ENCODE assay signal across 1 cellular context in genomic region chr3:45088959-45089358, GRCh38.
TF ChIP-seq lines count a peak whose summit lies in the region.

No MANE protein-coding gene starts in this region.

TF ChIP-seq in K562, 482 proteins besides CTCF, POLR2A, EP300 and RAD21:
- TF ChIP-seq, protein P1, sequence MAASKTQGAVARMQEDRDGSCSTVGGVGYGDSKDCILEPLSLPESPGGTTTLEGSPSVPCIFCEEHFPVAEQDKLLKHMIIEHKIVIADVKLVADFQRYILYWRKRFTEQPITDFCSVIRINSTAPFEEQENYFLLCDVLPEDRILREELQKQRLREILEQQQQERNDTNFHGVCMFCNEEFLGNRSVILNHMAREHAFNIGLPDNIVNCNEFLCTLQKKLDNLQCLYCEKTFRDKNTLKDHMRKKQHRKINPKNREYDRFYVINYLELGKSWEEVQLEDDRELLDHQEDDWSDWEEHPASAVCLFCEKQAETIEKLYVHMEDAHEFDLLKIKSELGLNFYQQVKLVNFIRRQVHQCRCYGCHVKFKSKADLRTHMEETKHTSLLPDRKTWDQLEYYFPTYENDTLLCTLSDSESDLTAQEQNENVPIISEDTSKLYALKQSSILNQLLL (CRISPR knock-in tag; IDR thresholded peaks at IDR 0.05; ENCODE audit: borderline replicate concordance): no peak
- TF ChIP-seq ZBTB5 (IDR thresholded peaks at IDR 0.05) (no peak), RBM14 (IDR thresholded peaks at IDR 0.05; ENCODE audit: borderline replicate concordance, insufficient read depth, low read depth, low read length) (no peak), ELF2 (CRISPR knock-in tag; IDR thresholded peaks at IDR 0.05) (no peak), STAT5A (IDR thresholded peaks at IDR 0.05; ENCODE audit: borderline replicate concordance, low read length) (no peak), ZNF639 (CRISPR knock-in tag; conservative IDR thresholded peaks at IDR 0.05 in 1 of 2, IDR thresholded peaks at IDR 0.05 in 1 of 2) (no peak)
- TF ChIP-seq, protein P2, sequence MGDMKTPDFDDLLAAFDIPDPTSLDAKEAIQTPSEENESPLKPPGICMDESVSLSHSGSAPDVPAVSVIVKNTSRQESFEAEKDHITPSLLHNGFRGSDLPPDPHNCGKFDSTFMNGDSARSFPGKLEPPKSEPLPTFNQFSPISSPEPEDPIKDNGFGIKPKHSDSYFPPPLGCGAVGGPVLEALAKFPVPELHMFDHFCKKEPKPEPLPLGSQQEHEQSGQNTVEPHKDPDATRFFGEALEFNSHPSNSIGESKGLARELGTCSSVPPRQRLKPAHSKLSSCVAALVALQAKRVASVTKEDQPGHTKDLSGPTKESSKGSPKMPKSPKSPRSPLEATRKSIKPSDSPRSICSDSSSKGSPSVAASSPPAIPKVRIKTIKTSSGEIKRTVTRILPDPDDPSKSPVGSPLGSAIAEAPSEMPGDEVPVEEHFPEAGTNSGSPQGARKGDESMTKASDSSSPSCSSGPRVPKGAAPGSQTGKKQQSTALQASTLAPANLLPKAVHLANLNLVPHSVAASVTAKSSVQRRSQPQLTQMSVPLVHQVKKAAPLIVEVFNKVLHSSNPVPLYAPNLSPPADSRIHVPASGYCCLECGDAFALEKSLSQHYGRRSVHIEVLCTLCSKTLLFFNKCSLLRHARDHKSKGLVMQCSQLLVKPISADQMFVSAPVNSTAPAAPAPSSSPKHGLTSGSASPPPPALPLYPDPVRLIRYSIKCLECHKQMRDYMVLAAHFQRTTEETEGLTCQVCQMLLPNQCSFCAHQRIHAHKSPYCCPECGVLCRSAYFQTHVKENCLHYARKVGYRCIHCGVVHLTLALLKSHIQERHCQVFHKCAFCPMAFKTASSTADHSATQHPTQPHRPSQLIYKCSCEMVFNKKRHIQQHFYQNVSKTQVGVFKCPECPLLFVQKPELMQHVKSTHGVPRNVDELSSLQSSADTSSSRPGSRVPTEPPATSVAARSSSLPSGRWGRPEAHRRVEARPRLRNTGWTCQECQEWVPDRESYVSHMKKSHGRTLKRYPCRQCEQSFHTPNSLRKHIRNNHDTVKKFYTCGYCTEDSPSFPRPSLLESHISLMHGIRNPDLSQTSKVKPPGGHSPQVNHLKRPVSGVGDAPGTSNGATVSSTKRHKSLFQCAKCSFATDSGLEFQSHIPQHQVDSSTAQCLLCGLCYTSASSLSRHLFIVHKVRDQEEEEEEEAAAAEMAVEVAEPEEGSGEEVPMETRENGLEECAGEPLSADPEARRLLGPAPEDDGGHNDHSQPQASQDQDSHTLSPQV (IDR thresholded peaks at IDR 0.05): peak; percentile 61; the same call in 1 of the 2 replicates
- TF ChIP-seq, protein P3, sequence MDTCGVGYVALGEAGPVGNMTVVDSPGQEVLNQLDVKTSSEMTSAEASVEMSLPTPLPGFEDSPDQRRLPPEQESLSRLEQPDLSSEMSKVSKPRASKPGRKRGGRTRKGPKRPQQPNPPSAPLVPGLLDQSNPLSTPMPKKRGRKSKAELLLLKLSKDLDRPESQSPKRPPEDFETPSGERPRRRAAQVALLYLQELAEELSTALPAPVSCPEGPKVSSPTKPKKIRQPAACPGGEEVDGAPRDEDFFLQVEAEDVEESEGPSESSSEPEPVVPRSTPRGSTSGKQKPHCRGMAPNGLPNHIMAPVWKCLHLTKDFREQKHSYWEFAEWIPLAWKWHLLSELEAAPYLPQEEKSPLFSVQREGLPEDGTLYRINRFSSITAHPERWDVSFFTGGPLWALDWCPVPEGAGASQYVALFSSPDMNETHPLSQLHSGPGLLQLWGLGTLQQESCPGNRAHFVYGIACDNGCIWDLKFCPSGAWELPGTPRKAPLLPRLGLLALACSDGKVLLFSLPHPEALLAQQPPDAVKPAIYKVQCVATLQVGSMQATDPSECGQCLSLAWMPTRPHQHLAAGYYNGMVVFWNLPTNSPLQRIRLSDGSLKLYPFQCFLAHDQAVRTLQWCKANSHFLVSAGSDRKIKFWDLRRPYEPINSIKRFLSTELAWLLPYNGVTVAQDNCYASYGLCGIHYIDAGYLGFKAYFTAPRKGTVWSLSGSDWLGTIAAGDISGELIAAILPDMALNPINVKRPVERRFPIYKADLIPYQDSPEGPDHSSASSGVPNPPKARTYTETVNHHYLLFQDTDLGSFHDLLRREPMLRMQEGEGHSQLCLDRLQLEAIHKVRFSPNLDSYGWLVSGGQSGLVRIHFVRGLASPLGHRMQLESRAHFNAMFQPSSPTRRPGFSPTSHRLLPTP (IDR thresholded peaks at IDR 0.05; ENCODE audit: borderline replicate concordance, extremely low read depth, insufficient read length): no peak
